Comparison of ENCODE assay signal across 8 cellular contexts in genomic region chr17:39194089-39194984, GRCh38. TPM values are rescaled to one million over a fixed set of nuclear protein-coding genes. Genes with fewer than 3 reads are reported as not detected.
DNase-seq lines count a peak whose midpoint lies in the region; ATAC-seq and TF ChIP-seq lines count a peak whose summit lies in the region.

No MANE protein-coding gene starts in this region.

- no peak overlapping the region for H3K4ac ChIP-seq in trophoblast cell (ENCODE audit: low read depth, low read length)

- no peak overlapping the region for H4K91ac ChIP-seq in trophoblast cell (ENCODE audit: low read depth, low read length)

- no peak overlapping the region for H3K4me3 Mint-ChIP-seq in stimulated activated memory B cell treated with anti-CD40 and anti-IgM and Interleukin-4, amounts not matched to agents 10 μg/mL and 1 μg/mL and 100 μg/mL, for 72 hours

- H4K12ac ChIP-seq in trophoblast cell (ENCODE audit: low read depth, low read length): no peak overlapping the region

- H2AFZ ChIP-seq in OCI-LY1 (ENCODE audit: low read length) (no peak overlapping the region), trophoblast cell (ENCODE audit: insufficient read depth, low read length, poor library complexity) (no peak overlapping the region)

- H3K4me3 ChIP-seq in OCI-LY1 (ENCODE audit: low read depth, low read length, poor library complexity, severe bottlenecking): no peak overlapping the region
- H3K4me3 ChIP-seq in foreskin fibroblast (ENCODE audit: low read depth in 1 of 2, low read length in 2 of 2): no peak overlapping the region
- no peak overlapping the region for H3K4me3 ChIP-seq in trophoblast cell (ENCODE audit: low read depth, low read length)

- no peak overlapping the region for H2AK5ac ChIP-seq in trophoblast cell (ENCODE audit: low read length)

- no peak overlapping the region for H2BK120ac ChIP-seq in trophoblast cell (ENCODE audit: insufficient read depth, low read length, poor library complexity)

- H3K9ac ChIP-seq in OCI-LY1 (ENCODE audit: low read length) (no peak overlapping the region), trophoblast cell (ENCODE audit: low read length) (no peak overlapping the region)

- peak; percentile 75 for DNase-seq in EH (ENCODE audit: low read depth)
- peak; percentile 69 to 85 for DNase-seq in foreskin fibroblast
- peak; percentile 33 to 53 for DNase-seq in trophoblast cell
- no peak for DNase-seq in mesenteric fat pad (ENCODE audit: low spot score)

- H4K20me1 ChIP-seq in OCI-LY1 (ENCODE audit: insufficient read depth, low read length): no peaks in the 10 kb centered on the region

- H2BK5ac ChIP-seq in trophoblast cell (ENCODE audit: low read depth, low read length, poor library complexity): no peak overlapping the region

- peaks cover 35% of the 10 kb centered on the region for H3K4me1 ChIP-seq in OCI-LY1 (ENCODE audit: insufficient read depth, low read length, severe bottlenecking)
- H3K4me1 ChIP-seq in trophoblast cell (ENCODE audit: control insufficient read depth in 1 of 2, insufficient read depth in 2 of 2, low read length in 2 of 2): peaks cover 8 to 14% of the 10 kb centered on the region in 2 experiments

- peaks cover 18% of the 10 kb centered on the region for H3K4me1 Mint-ChIP-seq in stimulated activated memory B cell treated with anti-CD40 and anti-IgM and Interleukin-4, amounts not matched to agents 10 μg/mL and 1 μg/mL and 100 μg/mL, for 72 hours

- no CpG with 5 or more reads among the region's 20 CpGs for WGBS in trophoblast cell (ENCODE audit: extremely low coverage, insufficient coverage, insufficient read length)

- peaks cover 7% of the 10 kb centered on the region for H3K36me3 Mint-ChIP-seq in stimulated activated memory B cell treated with anti-CD40 and anti-IgM and Interleukin-4, amounts not matched to agents 10 μg/mL and 1 μg/mL and 100 μg/mL, for 72 hours

- no peak overlapping the region for H2BK12ac ChIP-seq in trophoblast cell (ENCODE audit: low read length)

- no peak overlapping the region for H4K8ac ChIP-seq in trophoblast cell (ENCODE audit: low read depth, low read length)

- H3K36me3 ChIP-seq in OCI-LY1 (ENCODE audit: insufficient read depth, low read length): peaks cover 40% of the 10 kb centered on the region
- H3K36me3 ChIP-seq in trophoblast cell (ENCODE audit: control insufficient read depth in 1 of 2, insufficient read depth in 2 of 2, low read length in 2 of 2): peaks cover 3 to 6% of the 10 kb centered on the region in 2 experiments

- H3K79me1 ChIP-seq in trophoblast cell (ENCODE audit: low read length): no peaks in the 10 kb centered on the region

- H3K9me2 ChIP-seq in OCI-LY1 (ENCODE audit: low read depth, low read length): no peaks in the 10 kb centered on the region

- no peak overlapping the region for H3K27ac Mint-ChIP-seq in stimulated activated memory B cell treated with anti-CD40 and anti-IgM and Interleukin-4, amounts not matched to agents 10 μg/mL and 1 μg/mL and 100 μg/mL, for 72 hours

- no peaks in the 10 kb centered on the region for H3K27me3 ChIP-seq in OCI-LY1 (ENCODE audit: insufficient read depth, low read length)
- H3K27me3 ChIP-seq in trophoblast cell (ENCODE audit: insufficient read depth, low read length): no peaks in the 10 kb centered on the region

- no peak overlapping the region for H3K23ac ChIP-seq in trophoblast cell (ENCODE audit: low read length)

- no peaks in the 10 kb centered on the region for H3K9me3 ChIP-seq in OCI-LY1 (ENCODE audit: low read length)
- peaks cover 1% of the 10 kb centered on the region for H3K9me3 ChIP-seq in trophoblast cell (ENCODE audit: insufficient read depth, low read depth, low read length)

- TF ChIP-seq CTCF in OCI-LY1 (IDR thresholded peaks at IDR 0.05; ENCODE audit: low read length): peak; percentile 34; the same call in 1 of the 2 replicates
- peak; percentile 44 for TF ChIP-seq CTCF in foreskin fibroblast (IDR thresholded peaks at IDR 0.05; ENCODE audit: low read depth, low read length)

- no peaks in the 10 kb centered on the region for H3K9me3 Mint-ChIP-seq in stimulated activated memory B cell treated with anti-CD40 and anti-IgM and Interleukin-4, amounts not matched to agents 10 μg/mL and 1 μg/mL and 100 μg/mL, for 72 hours

- no peaks in the 10 kb centered on the region for H3K27me3 Mint-ChIP-seq in stimulated activated memory B cell treated with anti-CD40 and anti-IgM and Interleukin-4, amounts not matched to agents 10 μg/mL and 1 μg/mL and 100 μg/mL, for 72 hours

- H3K4me2 ChIP-seq in OCI-LY1 (ENCODE audit: low read length) (peak overlapping the region; percentile 99; the same call in 1 of the 2 replicates), trophoblast cell (ENCODE audit: low read length) (no peak overlapping the region)

- peaks cover 9% of the 10 kb centered on the region; the same call in 1 of the 2 replicates for H3F3A ChIP-seq in OCI-LY1 (ENCODE audit: insufficient read depth, low read length)

- no peak overlapping the region for H3K18ac ChIP-seq in trophoblast cell (ENCODE audit: low read length)

- ATAC-seq in GM21529 (IDR thresholded peaks at IDR 0.05; ENCODE audit: unreplicated experiment) (no peak), HG03460 (IDR thresholded peaks at IDR 0.05; ENCODE audit: unreplicated experiment) (no peak)
- no peak for ATAC-seq in stimulated activated memory B cell treated with anti-CD40 and anti-IgM and Interleukin-4, amounts not matched to agents 10 μg/mL and 1 μg/mL and 100 μg/mL, for 72 hours

- H3K27ac ChIP-seq in OCI-LY1 (ENCODE audit: low read depth, low read length, poor library complexity, severe bottlenecking): peak overlapping the region; percentile 82
- H3K27ac ChIP-seq in trophoblast cell (ENCODE audit: low read depth, low read length): no peak overlapping the region

- no peak overlapping the region for H3K14ac ChIP-seq in trophoblast cell (ENCODE audit: low read length)

- no peaks in the 10 kb centered on the region for H3K79me2 ChIP-seq in OCI-LY1 (ENCODE audit: insufficient read depth, low read length)
- H3K79me2 ChIP-seq in trophoblast cell (ENCODE audit: control insufficient read depth, insufficient read depth, low read length, poor library complexity): no peaks in the 10 kb centered on the region

RNA-seq across cellular contexts. Expression of gene CACNB1, which starts 3.1 kb away (rescaled TPM):
- 0.99 and 1.1 TPM in 2 replicates for polyA plus RNA-seq in trophoblast cell (2013)
- total RNA-seq in mesenteric fat pad: 5.1 TPM

RNA-seq across cellular contexts. Expression of gene RPL19, which starts 5.7 kb away (rescaled TPM):
- polyA plus RNA-seq in trophoblast cell (2013): 1,663 and 1,757 TPM in 2 replicates
- 1,346 TPM for total RNA-seq in mesenteric fat pad

RNA-seq across cellular contexts. Expression of gene ARL5C, which starts 28.4 kb away (rescaled TPM):
- polyA plus RNA-seq in trophoblast cell (2013): not detected in 2 replicates
- total RNA-seq in mesenteric fat pad: not detected

RNA-seq across cellular contexts. Expression of gene STAC2, which starts 31.4 kb away (rescaled TPM):
- polyA plus RNA-seq in trophoblast cell (2013): not detected in 2 replicates
- 0.16 TPM for total RNA-seq in mesenteric fat pad

RNA-seq across cellular contexts. Expression of gene PLXDC1, which starts 42.9 kb away (rescaled TPM):
- 0.40 and 0.55 TPM in 2 replicates for polyA plus RNA-seq in trophoblast cell (2013)
- 6.3 TPM for total RNA-seq in mesenteric fat pad
